10 cellular contexts compared by ENCODE assay signal in the genomic region with DNA sequence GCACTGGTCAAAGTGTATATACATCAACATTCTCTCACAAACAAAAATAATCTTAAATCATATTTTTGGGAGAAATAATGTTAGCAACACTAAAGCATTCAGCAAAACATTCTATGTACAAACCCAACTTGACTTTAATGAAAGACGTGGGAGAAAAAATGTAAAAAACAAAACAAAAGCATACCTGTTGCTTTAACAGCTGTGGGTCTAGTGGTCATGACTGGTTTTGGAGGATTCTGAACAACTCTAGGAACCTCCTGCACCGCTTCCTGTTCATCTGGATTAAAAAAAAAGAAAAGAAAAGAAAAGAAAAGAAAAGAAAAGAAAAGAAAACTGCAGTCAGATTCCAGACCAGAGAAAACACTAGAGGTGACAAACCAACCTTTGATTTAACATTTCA. TPM values are rescaled to one million over a fixed set of nuclear protein-coding genes. Genes with fewer than 3 reads are reported as not detected.
A peak's percentile ranks its signal among the peaks of the same experiment; 100 is the strongest.
DNase-seq lines count a peak whose midpoint lies in the region; ATAC-seq and TF ChIP-seq lines count a peak whose summit lies in the region.
"Had no signal": no experiment of that assay in that cellular context is flagged by ENCODE, and none has a peak within 500 bp of the region (broad histone marks: within the 10 kb centered on the region; RNA-seq: fewer than 3 reads in every experiment).

No MANE protein-coding gene starts in this region.

- no peaks in the 10 kb centered on the region for H3K27me3 ChIP-seq in effector memory CD4-positive, alpha-beta T cell (replicated peaks; ENCODE audit: control insufficient read depth, insufficient read depth, low read length, poor library complexity, severe bottlenecking)
- no peaks in the 10 kb centered on the region for H3K27me3 ChIP-seq in neuron (ENCODE audit: insufficient read depth, low read length)
- no peaks in the 10 kb centered on the region for H3K27me3 ChIP-seq in upper lobe of right lung
- H3K27me3 ChIP-seq: SJCRH30 had no signal

- no peaks in the 10 kb centered on the region for H3K9me3 ChIP-seq in effector memory CD4-positive, alpha-beta T cell (ENCODE audit: control insufficient read depth, low read length)
- H3K9me3 ChIP-seq in neuron (ENCODE audit: low read length): no peaks in the 10 kb centered on the region
- H3K9me3 ChIP-seq in upper lobe of right lung: no peaks in the 10 kb centered on the region
- H3K9me3 ChIP-seq: SJCRH30 had no signal

- H3K4me3 ChIP-seq in GM08714 (ENCODE audit: low read length) (peak overlapping the region; percentile 91), neuron (ENCODE audit: low read length) (peak overlapping the region; percentile 93), upper lobe of right lung (no peak overlapping the region)
- no peak overlapping the region for H3K4me3 ChIP-seq in effector memory CD4-positive, alpha-beta T cell (ENCODE audit: insufficient read depth, low read depth, low read length, poor library complexity, severe bottlenecking)

- TF ChIP-seq CTCF in upper lobe of right lung (IDR thresholded peaks at IDR 0.05): no peak

- peak overlapping the region; percentile 97 for H3K27ac ChIP-seq in effector memory CD4-positive, alpha-beta T cell (ENCODE audit: insufficient read depth, low read length, poor library complexity, severe bottlenecking)
- H3K27ac ChIP-seq in upper lobe of right lung: no peak overlapping the region

- DNase-seq in OCI-M1 (lab: John Stamatoyannopoulos, UW) (peak; percentile 10), SW 1271 (lab: John Stamatoyannopoulos, UW) (no peak), NCI-H2196 (lab: John Stamatoyannopoulos, UW; ENCODE audit: unreplicated experiment) (no peak), kidney tubule cell (ENCODE audit: low spot score) (no peak), upper lobe of right lung (no peak)
- no peak for DNase-seq in effector memory CD4-positive, alpha-beta T cell
- DNase-seq: stimulated activated naive CD4-positive, alpha-beta T cell had no signal

- peaks cover 20% of the 10 kb centered on the region for H3K4me1 ChIP-seq in effector memory CD4-positive, alpha-beta T cell (ENCODE audit: control insufficient read depth, insufficient read depth, low read length, poor library complexity, severe bottlenecking)
- H3K4me1 ChIP-seq in neuron (ENCODE audit: insufficient read depth, low read length) (peaks cover 18% of the 10 kb centered on the region), upper lobe of right lung (peaks cover 22% of the 10 kb centered on the region)
- H3K4me1 ChIP-seq: SJCRH30 had no signal

- peaks cover 45% of the 10 kb centered on the region for H3K36me3 ChIP-seq in effector memory CD4-positive, alpha-beta T cell (ENCODE audit: control insufficient read depth, insufficient read depth, low read length)
- H3K36me3 ChIP-seq in neuron (ENCODE audit: insufficient read depth, low read length): peaks cover 44% of the 10 kb centered on the region
- H3K36me3 ChIP-seq in upper lobe of right lung: peaks cover 49% of the 10 kb centered on the region

- intact Hi-C loops in upper lobe of right lung (cut with DNase I): no loop called here

- no peak for ATAC-seq in upper lobe of right lung

- H2AFZ ChIP-seq in neuron (ENCODE audit: low read depth, low read length): no peak overlapping the region

RNA-seq across cellular contexts. Expression of gene FNBP4, which starts 2.1 kb away (rescaled TPM):
- total RNA-seq in upper lobe of right lung: 89.5 TPM

RNA-seq across cellular contexts. Expression of gene AGBL2, which starts 49.9 kb away (rescaled TPM):
- total RNA-seq in upper lobe of right lung: 0.96 TPM

Comparison
In these comparisons a context has a peak if more than half of its experiments do, and no peak if none do; other contexts are left out.
1. H3K4me3 ChIP-seq: peak in GM08714 (single experiment) and neuron (single experiment); none in effector memory CD4-positive, alpha-beta T cell (single experiment) and upper lobe of right lung (single experiment).